1 cellular context compared by ENCODE assay signal in the genomic region with DNA sequence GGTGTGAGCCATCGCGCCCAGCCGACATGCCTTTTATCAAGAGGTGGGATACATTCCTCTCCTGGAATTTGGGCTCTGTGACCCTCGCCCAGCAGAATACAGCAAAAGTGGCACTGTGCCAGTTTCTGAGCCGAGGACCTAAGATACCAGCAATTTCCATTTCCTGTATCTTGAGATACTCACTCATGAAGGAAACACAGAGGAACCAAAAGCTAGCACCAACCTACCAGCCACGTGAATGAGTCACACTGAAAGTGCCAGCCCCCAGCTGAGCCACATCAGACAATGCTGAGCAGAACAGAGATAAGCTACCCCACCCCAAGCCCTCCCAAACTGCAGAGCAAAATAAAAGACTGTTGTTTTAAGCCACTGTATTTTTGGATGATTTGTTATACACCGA.
TF ChIP-seq lines count a peak whose summit lies in the region.

No MANE protein-coding gene starts in this region.

TF ChIP-seq in K562, 482 proteins besides CTCF, POLR2A, EP300 and RAD21 (continued from another document):
- TF ChIP-seq, protein P1, sequence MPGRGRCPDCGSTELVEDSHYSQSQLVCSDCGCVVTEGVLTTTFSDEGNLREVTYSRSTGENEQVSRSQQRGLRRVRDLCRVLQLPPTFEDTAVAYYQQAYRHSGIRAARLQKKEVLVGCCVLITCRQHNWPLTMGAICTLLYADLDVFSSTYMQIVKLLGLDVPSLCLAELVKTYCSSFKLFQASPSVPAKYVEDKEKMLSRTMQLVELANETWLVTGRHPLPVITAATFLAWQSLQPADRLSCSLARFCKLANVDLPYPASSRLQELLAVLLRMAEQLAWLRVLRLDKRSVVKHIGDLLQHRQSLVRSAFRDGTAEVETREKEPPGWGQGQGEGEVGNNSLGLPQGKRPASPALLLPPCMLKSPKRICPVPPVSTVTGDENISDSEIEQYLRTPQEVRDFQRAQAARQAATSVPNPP (IDR thresholded peaks at IDR 0.05; ENCODE audit: borderline replicate concordance, insufficient read depth, insufficient read length) = no peak
- TF ChIP-seq ZC3H11A (IDR thresholded peaks at IDR 0.05; ENCODE audit: low read depth, low read length) (no peak), FOS (IDR thresholded peaks at IDR 0.05; ENCODE audit: extremely low read depth, insufficient read length) (no peak), HMG20B (CRISPR knock-in tag; IDR thresholded peaks at IDR 0.05) (no peak), HDAC1 (IDR thresholded peaks at IDR 0.05) (no peak), SMARCE1 (IDR thresholded peaks at IDR 0.05) (0 out of 2 replicates have a peak, but pooled peaks have one; percentile 30), GTF2E2 (tag; IDR thresholded peaks at IDR 0.05) (no peak), MAFG (tag; conservative IDR thresholded peaks at IDR 0.05) (no peak), TRIM28 (IDR thresholded peaks at IDR 0.05) (no peak), NR4A1 (CRISPR knock-in tag; IDR thresholded peaks at IDR 0.05) (no peak), NR4A1 (tag; IDR thresholded peaks at IDR 0.05) (no peak), ZBTB7A (IDR thresholded peaks at IDR 0.05; ENCODE audit: borderline replicate concordance, control insufficient read depth, low read depth, low read length) (no peak), ZNF76 (CRISPR knock-in tag; IDR thresholded peaks at IDR 0.05; ENCODE audit: borderline replicate concordance) (no peak), ARID1B (IDR thresholded peaks at IDR 0.05) (peak; percentile 54), KDM1A (IDR thresholded peaks at IDR 0.05) (no peak; a peak in 1 of 4 replicates), PML (IDR thresholded peaks at IDR 0.05; ENCODE audit: low read length) (no peak), PRPF4 (IDR thresholded peaks at IDR 0.05; ENCODE audit: insufficient read depth, low read depth, low read length, poor library complexity, severe bottlenecking) (no peak), ZNF778 (CRISPR knock-in tag; IDR thresholded peaks at IDR 0.05) (no peak), RBFOX2 (IDR thresholded peaks at IDR 0.05; ENCODE audit: low read depth, low read length) (no peak), NFIX (CRISPR knock-in tag; IDR thresholded peaks at IDR 0.05; ENCODE audit: low read depth) (peak; percentile 43; the same call in 1 of the 2 replicates), ELF4 (CRISPR knock-in tag; IDR thresholded peaks at IDR 0.05) (no peak), L3MBTL2 (IDR thresholded peaks at IDR 0.05) (no peak), ZNF232 (CRISPR knock-in tag; IDR thresholded peaks at IDR 0.05) (no peak), SOX6 (IDR thresholded peaks at IDR 0.05) (peak; percentile 62; the same call in 1 of the 2 replicates), LCOR (CRISPR knock-in tag; IDR thresholded peaks at IDR 0.05) (0 out of 2 replicates have a peak, but pooled peaks have one; percentile 20), ZNF354B (CRISPR knock-in tag; IDR thresholded peaks at IDR 0.05) (no peak), GABPB2 (CRISPR knock-in tag; conservative IDR thresholded peaks at IDR 0.05) (no peak), SMARCA4 (IDR thresholded peaks at IDR 0.05) (0 out of 2 replicates have a peak, but pooled peaks have one; percentile 26), SAFB2 (IDR thresholded peaks at IDR 0.05; ENCODE audit: borderline replicate concordance, low read depth, low read length, severe bottlenecking) (no peak)
- TF ChIP-seq, protein P2, sequence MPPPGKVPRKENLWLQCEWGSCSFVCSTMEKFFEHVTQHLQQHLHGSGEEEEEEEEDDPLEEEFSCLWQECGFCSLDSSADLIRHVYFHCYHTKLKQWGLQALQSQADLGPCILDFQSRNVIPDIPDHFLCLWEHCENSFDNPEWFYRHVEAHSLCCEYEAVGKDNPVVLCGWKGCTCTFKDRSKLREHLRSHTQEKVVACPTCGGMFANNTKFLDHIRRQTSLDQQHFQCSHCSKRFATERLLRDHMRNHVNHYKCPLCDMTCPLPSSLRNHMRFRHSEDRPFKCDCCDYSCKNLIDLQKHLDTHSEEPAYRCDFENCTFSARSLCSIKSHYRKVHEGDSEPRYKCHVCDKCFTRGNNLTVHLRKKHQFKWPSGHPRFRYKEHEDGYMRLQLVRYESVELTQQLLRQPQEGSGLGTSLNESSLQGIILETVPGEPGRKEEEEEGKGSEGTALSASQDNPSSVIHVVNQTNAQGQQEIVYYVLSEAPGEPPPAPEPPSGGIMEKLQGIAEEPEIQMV (tag; conservative IDR thresholded peaks at IDR 0.05; ENCODE audit: low read depth) = no peak
- TF ChIP-seq, protein P3, sequence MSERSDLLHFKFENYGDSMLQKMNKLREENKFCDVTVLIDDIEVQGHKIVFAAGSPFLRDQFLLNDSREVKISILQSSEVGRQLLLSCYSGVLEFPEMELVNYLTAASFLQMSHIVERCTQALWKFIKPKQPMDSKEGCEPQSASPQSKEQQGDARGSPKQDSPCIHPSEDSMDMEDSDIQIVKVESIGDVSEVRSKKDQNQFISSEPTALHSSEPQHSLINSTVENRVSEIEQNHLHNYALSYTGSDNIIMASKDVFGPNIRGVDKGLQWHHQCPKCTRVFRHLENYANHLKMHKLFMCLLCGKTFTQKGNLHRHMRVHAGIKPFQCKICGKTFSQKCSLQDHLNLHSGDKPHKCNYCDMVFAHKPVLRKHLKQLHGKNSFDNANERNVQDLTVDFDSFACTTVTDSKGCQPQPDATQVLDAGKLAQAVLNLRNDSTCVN (CRISPR knock-in tag; IDR thresholded peaks at IDR 0.05) = no peak
- TF ChIP-seq, protein P4, sequence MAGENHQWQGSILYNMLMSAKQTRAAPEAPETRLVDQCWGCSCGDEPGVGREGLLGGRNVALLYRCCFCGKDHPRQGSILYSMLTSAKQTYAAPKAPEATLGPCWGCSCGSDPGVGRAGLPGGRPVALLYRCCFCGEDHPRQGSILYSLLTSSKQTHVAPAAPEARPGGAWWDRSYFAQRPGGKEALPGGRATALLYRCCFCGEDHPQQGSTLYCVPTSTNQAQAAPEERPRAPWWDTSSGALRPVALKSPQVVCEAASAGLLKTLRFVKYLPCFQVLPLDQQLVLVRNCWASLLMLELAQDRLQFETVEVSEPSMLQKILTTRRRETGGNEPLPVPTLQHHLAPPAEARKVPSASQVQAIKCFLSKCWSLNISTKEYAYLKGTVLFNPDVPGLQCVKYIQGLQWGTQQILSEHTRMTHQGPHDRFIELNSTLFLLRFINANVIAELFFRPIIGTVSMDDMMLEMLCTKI (IDR thresholded peaks at IDR 0.05; ENCODE audit: partially characterized antibody) = no peak
- TF ChIP-seq, protein P5, sequence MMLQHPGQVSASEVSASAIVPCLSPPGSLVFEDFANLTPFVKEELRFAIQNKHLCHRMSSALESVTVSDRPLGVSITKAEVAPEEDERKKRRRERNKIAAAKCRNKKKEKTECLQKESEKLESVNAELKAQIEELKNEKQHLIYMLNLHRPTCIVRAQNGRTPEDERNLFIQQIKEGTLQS (IDR thresholded peaks at IDR 0.05) = peak; percentile 48; the same call in 1 of the 2 replicates
- TF ChIP-seq, protein P5 (CRISPR knock-in tag; conservative IDR thresholded peaks at IDR 0.05) = no peak
- TF ChIP-seq, protein P6, sequence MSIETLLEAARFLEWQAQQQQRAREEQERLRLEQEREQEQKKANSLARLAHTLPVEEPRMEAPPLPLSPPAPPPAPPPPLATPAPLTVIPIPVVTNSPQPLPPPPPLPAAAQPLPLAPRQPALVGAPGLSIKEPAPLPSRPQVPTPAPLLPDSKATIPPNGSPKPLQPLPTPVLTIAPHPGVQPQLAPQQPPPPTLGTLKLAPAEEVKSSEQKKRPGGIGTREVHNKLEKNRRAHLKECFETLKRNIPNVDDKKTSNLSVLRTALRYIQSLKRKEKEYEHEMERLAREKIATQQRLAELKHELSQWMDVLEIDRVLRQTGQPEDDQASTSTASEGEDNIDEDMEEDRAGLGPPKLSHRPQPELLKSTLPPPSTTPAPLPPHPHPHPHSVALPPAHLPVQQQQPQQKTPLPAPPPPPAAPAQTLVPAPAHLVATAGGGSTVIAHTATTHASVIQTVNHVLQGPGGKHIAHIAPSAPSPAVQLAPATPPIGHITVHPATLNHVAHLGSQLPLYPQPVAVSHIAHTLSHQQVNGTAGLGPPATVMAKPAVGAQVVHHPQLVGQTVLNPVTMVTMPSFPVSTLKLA (conservative IDR thresholded peaks at IDR 0.05) = 0 out of 4 replicates have a peak, but pooled peaks of 1 of the 2 experiments have one; percentile 23
